11 cellular contexts compared by ENCODE assay signal in the genomic region with DNA sequence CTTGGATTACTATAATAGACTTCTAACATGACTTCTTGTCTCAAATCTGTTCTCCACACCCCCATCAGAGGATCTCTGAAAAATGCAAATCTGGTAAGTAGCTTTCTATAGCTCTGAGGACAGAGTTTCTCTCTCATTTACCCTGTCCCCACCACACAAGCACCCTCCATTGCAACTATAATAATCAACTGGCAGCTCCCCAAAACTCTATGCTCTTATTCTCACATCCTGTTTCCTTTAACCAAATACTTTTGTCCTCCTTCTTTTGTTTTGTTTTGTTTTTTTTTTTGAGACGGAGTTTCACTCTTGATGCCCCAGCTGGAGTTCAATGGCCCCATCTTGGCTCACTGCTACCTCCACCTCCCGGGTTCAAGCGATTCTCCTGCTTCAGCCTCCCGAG.
DNase-seq lines count a peak whose midpoint lies in the region; ATAC-seq lines count a peak whose summit lies in the region.
"Had no signal": no experiment of that assay in that cellular context is flagged by ENCODE, and none has a peak within 500 bp of the region (broad histone marks: within the 10 kb centered on the region; RNA-seq: fewer than 3 reads in every experiment).

No MANE protein-coding gene starts in this region.

- H3K27me3 ChIP-seq in CD4-positive, alpha-beta memory T cell (ENCODE audit: insufficient read depth, low read length), result no peaks in the 10 kb centered on the region

- no peak for DNase-seq in CD4-positive, alpha-beta memory T cell
- DNase-seq in medulla oblongata (ENCODE audit: extremely low spot score) (no peak), NCI-H526 (lab: John Stamatoyannopoulos, UW) (no peak), activated gamma-delta T cell treated with Interleukin-2 at 50 U/mL for 16 hours (no peak), NCI-H1048 (lab: John Stamatoyannopoulos, UW) (no peak)
- DNase-seq: NCI-H446 had no signal

- peaks cover 16% of the 10 kb centered on the region for H3K36me3 ChIP-seq in CD4-positive, alpha-beta memory T cell (ENCODE audit: insufficient read depth, low read length)

- ATAC-seq in GM19025 (IDR thresholded peaks at IDR 0.05; ENCODE audit: low read depth, unreplicated experiment) (peak; percentile 89), HG02588 (IDR thresholded peaks at IDR 0.05; ENCODE audit: unreplicated experiment) (peak; percentile 92), HG03439 (IDR thresholded peaks at IDR 0.05; ENCODE audit: unreplicated experiment) (peak; percentile 94)
- ATAC-seq: K562 had no signal

- peak overlapping the region in 5 of 7 donors; percentile 1 to 63 (median 44) for H3K27ac Mint-ChIP-seq in CD4-positive, alpha-beta memory T cell

- H3K4me3 ChIP-seq in CD4-positive, alpha-beta memory T cell (ENCODE audit: low read length in 2 of 2), result no peak overlapping the region
- H3K4me3 ChIP-seq: K562, lung had no signal

- CTCF ChIA-PET in CD4-positive, alpha-beta memory T cell (lab: Charles Lee; ENCODE audit: partially characterized antibody), result no interaction called here

- H3K9me3 ChIP-seq in CD4-positive, alpha-beta memory T cell (ENCODE audit: control insufficient read depth in 1 of 2, low read length in 2 of 2), result no peaks in the 10 kb centered on the region

- H3K4me1 ChIP-seq in CD4-positive, alpha-beta memory T cell (ENCODE audit: insufficient read depth, low read length), result no peaks in the 10 kb centered on the region

- peaks cover 49 to 62% of the 10 kb centered on the region in 2 donors for H3K36me3 Mint-ChIP-seq in CD4-positive, alpha-beta memory T cell

- POLR2A ChIA-PET in CD4-positive, alpha-beta memory T cell (lab: Charles Lee; ENCODE audit: partially characterized antibody), result no interaction called here

- intact Hi-C loops in CD4-positive, alpha-beta memory T cell (cut with micrococcal nuclease), result no loop called here

- no peaks in the 10 kb centered on the region for H3K27me3 Mint-ChIP-seq in CD4-positive, alpha-beta memory T cell

- peaks cover 5 to 18% (median 7%) of the 10 kb centered on the region in 4 donors for H3K4me1 Mint-ChIP-seq in CD4-positive, alpha-beta memory T cell

- no peak overlapping the region for H3K27ac ChIP-seq in CD4-positive, alpha-beta memory T cell (ENCODE audit: low read depth, low read length)

- no peaks in the 10 kb centered on the region for H3K9me3 Mint-ChIP-seq in CD4-positive, alpha-beta memory T cell

- peak overlapping the region in 2 of 8 donors; percentile 2 to 9 for H3K4me3 Mint-ChIP-seq in CD4-positive, alpha-beta memory T cell
